ENCODE assay signal across 14 cellular contexts in genomic region chr1:224780736-224781135, GRCh38.
"Had no signal": no experiment of that assay in that cellular context is flagged by ENCODE, and none has a peak within 500 bp of the region (broad histone marks: within the 10 kb centered on the region; RNA-seq: fewer than 3 reads in every experiment).

No MANE protein-coding gene starts in this region.

- H3K36me3 ChIP-seq: gastrocnemius medialis, neutrophil, right atrium auricular region, sigmoid colon had no signal

- H3K27ac ChIP-seq: gastrocnemius medialis, neutrophil, right atrium auricular region, sigmoid colon, skin epidermis had no signal

- H3K27me3 Mint-ChIP-seq: type B pancreatic cell had no signal

- H3K27me3 ChIP-seq: gastrocnemius medialis, neutrophil, right atrium auricular region, sigmoid colon had no signal

- H3K9me3 ChIP-seq: gastrocnemius medialis, neutrophil, right atrium auricular region, sigmoid colon had no signal

- H3K4me3 ChIP-seq: gastrocnemius medialis, right atrium auricular region, sigmoid colon, skin epidermis had no signal

- H3K4me1 ChIP-seq: gastrocnemius medialis, right atrium auricular region, sigmoid colon had no signal

- H3K36me3 Mint-ChIP-seq: type B pancreatic cell had no signal

- H3K27ac Mint-ChIP-seq: naive thymus-derived CD4-positive, alpha-beta T cell; nephron progenitor cell; type B pancreatic cell had no signal

- H3K4me3 Mint-ChIP-seq: naive thymus-derived CD4-positive, alpha-beta T cell; nephron progenitor cell; type B pancreatic cell had no signal

- H3K9me3 Mint-ChIP-seq: nephron progenitor cell, type B pancreatic cell had no signal

- ATAC-seq: esophagus mucosa; gastrocnemius medialis; naive thymus-derived CD4-positive, alpha-beta T cell had no signal

- DNase-seq: effector memory CD4-positive, alpha-beta T cell; gastrocnemius medialis; glutamatergic neuron; kidney glomerular epithelial cell; naive thymus-derived CD4-positive, alpha-beta T cell; nephron progenitor cell; posterior cingulate gyrus; sigmoid colon; stimulated activated naive CD4-positive, alpha-beta T cell treated with Interleukin-2 at 50 U/mL for 16 hours had no signal
